Comparison of ENCODE assay signal across 1 cellular context in the genomic region with DNA sequence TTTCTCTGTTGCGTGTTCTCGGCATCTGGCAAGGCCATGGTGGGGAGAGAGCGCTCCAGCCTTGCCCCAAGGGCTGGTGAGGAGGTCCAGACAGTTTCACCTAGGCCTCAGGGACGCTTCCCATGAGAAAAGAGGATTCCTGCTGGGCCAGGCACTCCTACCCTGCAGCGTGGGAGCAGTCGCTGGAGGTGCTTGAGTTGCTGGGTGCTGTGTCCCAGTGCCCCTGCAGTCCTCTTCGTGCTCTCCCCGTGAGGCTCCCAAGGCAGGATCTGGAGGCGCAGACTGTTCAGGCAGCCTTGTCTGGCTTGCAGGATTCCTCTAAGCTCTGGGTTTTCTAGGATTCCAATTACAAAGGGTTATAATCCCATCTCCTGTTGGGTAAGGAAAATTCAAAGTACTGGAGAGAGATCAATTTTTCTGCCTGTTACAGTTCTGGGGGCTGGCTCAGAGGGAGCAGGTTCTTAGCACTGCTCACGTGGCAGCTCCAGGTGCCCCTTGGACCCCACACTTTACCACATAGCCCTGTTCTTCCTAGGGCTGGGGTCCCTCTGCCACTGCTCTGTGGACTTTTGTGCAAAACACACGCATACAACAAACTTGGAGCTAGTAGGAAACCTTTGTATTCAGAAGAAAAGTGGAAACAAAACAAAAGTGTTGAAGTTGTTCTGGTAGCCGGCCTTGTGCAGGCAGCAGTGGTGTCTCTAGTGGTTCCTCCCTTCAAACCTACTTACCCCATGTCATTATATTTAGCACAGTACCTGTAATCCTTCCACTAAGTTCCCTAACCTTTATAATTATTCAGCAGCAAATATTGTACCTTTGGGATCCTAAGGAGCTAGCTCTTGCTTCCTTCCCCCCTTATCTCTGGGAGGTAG.
TF ChIP-seq lines count a peak whose summit lies in the region.

No MANE protein-coding gene starts in this region.

TF ChIP-seq in K562, 482 proteins besides CTCF, POLR2A, EP300 and RAD21:
- TF ChIP-seq, protein P1, sequence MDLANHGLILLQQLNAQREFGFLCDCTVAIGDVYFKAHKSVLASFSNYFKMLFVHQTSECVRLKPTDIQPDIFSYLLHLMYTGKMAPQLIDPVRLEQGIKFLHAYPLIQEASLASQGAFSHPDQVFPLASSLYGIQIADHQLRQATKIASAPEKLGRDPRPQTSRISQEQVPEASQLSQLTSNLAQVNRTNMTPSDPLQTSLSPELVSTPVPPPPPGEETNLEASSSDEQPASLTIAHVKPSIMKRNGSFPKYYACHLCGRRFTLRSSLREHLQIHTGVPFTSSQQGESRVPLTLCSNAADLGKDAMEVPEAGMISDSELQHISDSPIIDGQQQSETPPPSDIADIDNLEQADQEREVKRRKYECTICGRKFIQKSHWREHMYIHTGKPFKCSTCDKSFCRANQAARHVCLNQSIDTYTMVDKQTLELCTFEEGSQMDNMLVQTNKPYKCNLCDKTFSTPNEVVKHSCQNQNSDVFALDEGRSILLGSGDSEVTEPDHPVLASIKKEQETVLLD (IDR thresholded peaks at IDR 0.05) = no peak
- TF ChIP-seq, protein P2, sequence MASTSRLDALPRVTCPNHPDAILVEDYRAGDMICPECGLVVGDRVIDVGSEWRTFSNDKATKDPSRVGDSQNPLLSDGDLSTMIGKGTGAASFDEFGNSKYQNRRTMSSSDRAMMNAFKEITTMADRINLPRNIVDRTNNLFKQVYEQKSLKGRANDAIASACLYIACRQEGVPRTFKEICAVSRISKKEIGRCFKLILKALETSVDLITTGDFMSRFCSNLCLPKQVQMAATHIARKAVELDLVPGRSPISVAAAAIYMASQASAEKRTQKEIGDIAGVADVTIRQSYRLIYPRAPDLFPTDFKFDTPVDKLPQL (IDR thresholded peaks at IDR 0.05; ENCODE audit: extremely low read depth, insufficient read length) = no peak
- no peak for TF ChIP-seq GTF2F1 (IDR thresholded peaks at IDR 0.05; ENCODE audit: low read depth, low read length)
- TF ChIP-seq ZBTB7A (IDR thresholded peaks at IDR 0.05; ENCODE audit: borderline replicate concordance, control insufficient read depth, low read depth, low read length) = no peak
- 0 out of 2 replicates have a peak, but pooled peaks have one; percentile 30 for TF ChIP-seq POLR2G (IDR thresholded peaks at IDR 0.05; ENCODE audit: low read depth, low read length)
